ENCODE assay signal across 10 cellular contexts in genomic region chr2:182668671-182669070, GRCh38. TPM values are rescaled to one million over a fixed set of nuclear protein-coding genes. Genes with fewer than 3 reads are reported as not detected.
A peak's percentile ranks its signal among the peaks of the same experiment; 100 is the strongest.
DNase-seq lines count a peak whose midpoint lies in the region; ATAC-seq, FAIRE-seq and TF ChIP-seq lines count a peak whose summit lies in the region.
"Had no signal": no experiment of that assay in that cellular context is flagged by ENCODE, and none has a peak within 500 bp of the region (broad histone marks: within the 10 kb centered on the region; RNA-seq: fewer than 3 reads in every experiment).

No MANE protein-coding gene starts in this region.

- no peak overlapping the region for H3K9ac ChIP-seq in mesenchymal stem cell (ENCODE audit: low read length)

- H3K36me3 Mint-ChIP-seq in chondrocyte (ENCODE audit: low read depth) (no peaks in the 10 kb centered on the region), CD14-positive monocyte (no peaks in the 10 kb centered on the region)
- H3K36me3 Mint-ChIP-seq: activated naive CD4-positive, alpha-beta T cell treated with anti-CD3 and anti-CD28 coated beads, Interleukin-2, amount 50 U/mL, for 72 hours had no signal

- 54 to 68% (median 56%) methylated on average over 6 of the region's 6 CpGs for WGBS in small intestine, 3 donors
- 78% methylated on average over 6 of the region's 6 CpGs for WGBS in mesenchymal stem cell

- H3K9me3 ChIP-seq in small intestine (ENCODE audit: control insufficient read depth, low read depth) (no peaks in the 10 kb centered on the region), mesenchymal stem cell (ENCODE audit: control insufficient read depth, low read length) (no peaks in the 10 kb centered on the region)

- no peak overlapping the region for H2AK5ac ChIP-seq in mesenchymal stem cell (ENCODE audit: low read length, severe bottlenecking)

- H3K36me3 ChIP-seq in small intestine (ENCODE audit: control insufficient read depth in 2 of 2, insufficient read depth in 2 of 2, low read length in 2 of 2) (no peaks in the 10 kb centered on the region), mesenchymal stem cell (ENCODE audit: control insufficient read depth in 1 of 2, insufficient read depth in 2 of 2, low read depth in 1 of 2, low read length in 2 of 2) (no peaks in the 10 kb centered on the region)

- no peak overlapping the region for H4K8ac ChIP-seq in mesenchymal stem cell (ENCODE audit: low read length)

- no peak for ATAC-seq in HG02852 (IDR thresholded peaks at IDR 0.05; ENCODE audit: unreplicated experiment)
- ATAC-seq: activated naive CD4-positive, alpha-beta T cell treated with anti-CD3 and anti-CD28 coated beads, Interleukin-2, amount 50 U/mL, for 72 hours had no signal

- no peak overlapping the region for H3K14ac ChIP-seq in mesenchymal stem cell (ENCODE audit: low read length in 2 of 2)

- no peak overlapping the region for H2BK5ac ChIP-seq in mesenchymal stem cell (ENCODE audit: low read depth, low read length, poor library complexity, severe bottlenecking)

- no peak overlapping the region for H2BK120ac ChIP-seq in mesenchymal stem cell (ENCODE audit: low read depth, low read length)

- no peak overlapping the region for H2BK12ac ChIP-seq in mesenchymal stem cell (ENCODE audit: low read length in 2 of 2)

- H3K23ac ChIP-seq in mesenchymal stem cell (ENCODE audit: low read length in 2 of 2), result peak overlapping the region in 1 of 2 experiments; percentile 5

- no peaks in the 10 kb centered on the region for H3K9me3 Mint-ChIP-seq in chondrocyte (ENCODE audit: low read depth)
- H3K9me3 Mint-ChIP-seq in CD14-positive monocyte, result peaks cover 0 to 5% (median 2%) of the 10 kb centered on the region in 7 donors
- H3K9me3 Mint-ChIP-seq: activated B cell treated with CpG ODN at 0.5 μM for 24 hours; activated naive CD4-positive, alpha-beta T cell treated with anti-CD3 and anti-CD28 coated beads, Interleukin-2, amount 50 U/mL, for 72 hours had no signal

- no peak for FAIRE-seq in small intestine (lab: Jason Lieb, UNC)

- peaks cover 11% of the 10 kb centered on the region for H3K4me1 Mint-ChIP-seq in chondrocyte (ENCODE audit: low read depth)
- peaks cover 5% of the 10 kb centered on the region for H3K4me1 Mint-ChIP-seq in CD14-positive monocyte

- no peak overlapping the region for H3K4ac ChIP-seq in mesenchymal stem cell (ENCODE audit: low read depth in 1 of 2, low read length in 2 of 2)

- H3K27ac ChIP-seq in small intestine (ENCODE audit: low read depth in 1 of 2, low read length in 1 of 2) (no peak overlapping the region), mesenchymal stem cell (ENCODE audit: low read length, poor library complexity, severe bottlenecking) (no peak overlapping the region)

- H2AFZ ChIP-seq in mesenchymal stem cell (ENCODE audit: low read depth, low read length), result no peak overlapping the region

- TF ChIP-seq CTCF in chondrocyte (IDR thresholded peaks at IDR 0.05), result no peak
- TF ChIP-seq CTCF in CD14-positive monocyte (IDR thresholded peaks at IDR 0.05), result no peak

- H3K4me3 Mint-ChIP-seq in chondrocyte (ENCODE audit: unreplicated experiment), result no peak overlapping the region
- H3K4me3 Mint-ChIP-seq in CD14-positive monocyte, result no peak overlapping the region
- H3K4me3 Mint-ChIP-seq: activated B cell treated with CpG ODN at 0.5 μM for 24 hours had no signal

- H3K27ac Mint-ChIP-seq in chondrocyte (ENCODE audit: unreplicated experiment) (no peak overlapping the region), CD14-positive monocyte (no peak overlapping the region)
- H3K27ac Mint-ChIP-seq: activated B cell treated with CpG ODN at 0.5 μM for 24 hours; activated naive CD4-positive, alpha-beta T cell treated with anti-CD3 and anti-CD28 coated beads, Interleukin-2, amount 50 U/mL, for 72 hours had no signal

- no peaks in the 10 kb centered on the region for H3K4me1 ChIP-seq in small intestine (ENCODE audit: control insufficient read depth in 2 of 2, insufficient read depth in 1 of 2, low read depth in 1 of 2, low read length in 1 of 2)
- peaks cover 4% of the 10 kb centered on the region for H3K4me1 ChIP-seq in mesenchymal stem cell (ENCODE audit: control insufficient read depth, insufficient read depth, low read depth, low read length)

- H4K91ac ChIP-seq in mesenchymal stem cell (ENCODE audit: low read length), result no peak overlapping the region

- H3K27me3 Mint-ChIP-seq in chondrocyte (ENCODE audit: low read depth) (no peaks in the 10 kb centered on the region), CD14-positive monocyte (ENCODE audit: low read depth in 3 of 3) (peaks cover 0 to 4% (median 3%) of the 10 kb centered on the region in 3 donors)
- H3K27me3 Mint-ChIP-seq: activated B cell treated with CpG ODN at 0.5 μM for 24 hours had no signal

- H3K79me1 ChIP-seq in mesenchymal stem cell (replicated peaks; ENCODE audit: low read length, poor library complexity, severe bottlenecking), result no peaks in the 10 kb centered on the region

- no peak overlapping the region for H3K18ac ChIP-seq in mesenchymal stem cell (ENCODE audit: low read depth in 1 of 2, low read length in 2 of 2)

- intact Hi-C loops in CD14-positive monocyte (cut with micrococcal nuclease), result no loop called here

- H3K4me2 ChIP-seq in mesenchymal stem cell (ENCODE audit: low read length, poor library complexity, severe bottlenecking), result no peak overlapping the region

- DNase-seq in Jurkat, Clone E6-1 (ENCODE audit: low read depth, low spot score), result peak; percentile 62
- DNase-seq in NCI-H2227 treated with DMSO at 0.1 percent for 48 hours (lab: John Stamatoyannopoulos, UW) (peak; percentile 36), chondrocyte (ENCODE audit: low spot score) (peak; percentile 41), small intestine (peak; percentile 6), CD14-positive monocyte (ENCODE audit: low spot score) (no peak), mesenchymal stem cell (no peak), OCI-M1 (lab: John Stamatoyannopoulos, UW) (no peak)
- DNase-seq: activated B cell treated with CpG ODN at 0.5 μM for 24 hours had no signal

- H2BK15ac ChIP-seq in mesenchymal stem cell (ENCODE audit: low read depth, poor library complexity, severe bottlenecking), result no peak overlapping the region

- H3K27me3 ChIP-seq in small intestine (ENCODE audit: control insufficient read depth in 2 of 2, insufficient read depth in 2 of 2, low read length in 2 of 2) (no peaks in the 10 kb centered on the region), mesenchymal stem cell (ENCODE audit: control insufficient read depth in 1 of 2, insufficient read depth in 1 of 2, low read length in 2 of 2) (no peaks in the 10 kb centered on the region)

- H3K4me3 ChIP-seq in Jurkat, Clone E6-1 (ENCODE audit: low read length), result no peak overlapping the region
- H3K4me3 ChIP-seq in small intestine (ENCODE audit: low read depth in 1 of 2, low read length in 2 of 2) (no peak overlapping the region), mesenchymal stem cell (ENCODE audit: insufficient read depth in 1 of 2, low read depth in 1 of 2, low read length in 2 of 2) (no peak overlapping the region)

RNA-seq across cellular contexts. Expression of gene DNAJC10, which starts 47.4 kb away (rescaled TPM):
- 44.7 TPM for polyA plus RNA-seq in Jurkat, Clone E6-1 (2012; ENCODE audit: insufficient read depth, insufficient read length)
- total RNA-seq in chondrocyte, result 165 to 261 TPM (median 178 TPM) in 3 replicates
- polyA plus RNA-seq in small intestine, result 10 to 100 TPM in 1 of 3 donors, 1 to 10 TPM in 2; 5.1 to 30.4 (median 7.4) TPM
- 100 to 1,000 TPM in 1 of 2 donors, 10 to 100 TPM in 1; 79.4 to 102 TPM for polyA plus RNA-seq in CD14-positive monocyte
- polyA plus RNA-seq in mesenchymal stem cell (2013, experiment 1 of 2), result 101 TPM
- 104 TPM for polyA plus RNA-seq in mesenchymal stem cell (2013, experiment 2 of 2)

Comparison
In these comparisons a context has a peak if more than half of its experiments do, and no peak if none do; other contexts are left out.
1. DNase-seq: peak in Jurkat, Clone E6-1 (single experiment), NCI-H2227 treated with DMSO at 0.1 percent for 48 hours (single experiment), chondrocyte (single experiment) and small intestine (single experiment); none in CD14-positive monocyte (single experiment), mesenchymal stem cell (single experiment) and OCI-M1 (single experiment).